In genomic region chr17:18695143-18695542, GRCh38 we compare ENCODE assay signal across 18 cellular contexts. TPM values are rescaled to one million over a fixed set of nuclear protein-coding genes. Genes with fewer than 3 reads are reported as not detected.
"Had no signal": no experiment of that assay in that cellular context is flagged by ENCODE, and none has a peak within 500 bp of the region (broad histone marks: within the 10 kb centered on the region; RNA-seq: fewer than 3 reads in every experiment).

No MANE protein-coding gene starts in this region.

RNA-seq across cellular contexts. Expression of gene FBXW10, which starts 48.7 kb away (rescaled TPM):
- total RNA-seq: activated CD4-positive, alpha-beta memory T cell treated with anti-CD3 and anti-CD28 coated beads for 36 hours; activated CD8-positive, alpha-beta T cell treated with anti-CD3 and anti-CD28 coated beads for 36 hours; activated naive CD4-positive, alpha-beta T cell treated with anti-CD3 and anti-CD28 coated beads, Interleukin-2, amount 50 U/mL, for 72 hours; activated naive CD8-positive, alpha-beta T cell treated with anti-CD3 and anti-CD28 coated beads for 36 hours; activated T-helper 1 cell treated with anti-CD3 and anti-CD28 coated beads, Interleukin-12 subunit alpha, Interleukin-12 subunit beta, Interleukin-2, Interleukin-4 antibody, amounts not matched to agents 30 ng/mL and 10 ng/mL and 1 ng/mL, durations not matched to agents 14 hours and 24 hours and 36 hours; astrocyte; body of pancreas had no signal

RNA-seq across cellular contexts. Expression of gene TBC1D28, which starts 51.0 kb away (rescaled TPM):
- total RNA-seq: activated B cell treated with CpG ODN at 0.5 μM for 24 hours; activated CD4-positive, alpha-beta memory T cell treated with anti-CD3 and anti-CD28 coated beads for 36 hours; activated CD4-positive, alpha-beta T cell treated with anti-CD3 and anti-CD28 coated beads, Interleukin-2, amount 10 ng/mL, durations not matched to agents 24 days and 14 days; activated CD8-positive, alpha-beta memory T cell treated with anti-CD3 and anti-CD28 coated beads for 36 hours; activated CD8-positive, alpha-beta T cell treated with anti-CD3 and anti-CD28 coated beads for 36 hours; activated naive CD4-positive, alpha-beta T cell treated with anti-CD3 and anti-CD28 coated beads for 36 hours; activated naive CD4-positive, alpha-beta T cell treated with anti-CD3 and anti-CD28 coated beads, Interleukin-2, amount 50 U/mL, for 72 hours; activated naive CD8-positive, alpha-beta T cell treated with anti-CD3 and anti-CD28 coated beads for 36 hours; activated T-cell treated with anti-CD3 and anti-CD28 coated beads, Interleukin-2, amount 50 U/mL, for 4 hours; activated T-cell treated with anti-CD3 and anti-CD28 coated beads, Interleukin-2, amount 50 U/mL, for 72 hours; activated T-helper 17 cell treated with anti-CD3 and anti-CD28 coated beads, Interleukin-2, amount 50 U/mL, for 72 hours; adrenal gland; aorta; astrocyte; body of pancreas; breast epithelium; cardiac septum had no signal
- polyA plus RNA-seq: adrenal gland, aorta had no signal
